In genomic region chr5:87400305-87400899, GRCh38 we compare ENCODE assay signal across 8 cellular contexts. TPM values are rescaled to one million over a fixed set of nuclear protein-coding genes. Genes with fewer than 3 reads are reported as not detected.
DNase-seq lines count a peak whose midpoint lies in the region; ATAC-seq, FAIRE-seq and TF ChIP-seq lines count a peak whose summit lies in the region.

No MANE protein-coding gene starts in this region.

- peaks cover 77% of the 10 kb centered on the region for H3K36me3 ChIP-seq in neutrophil

- no peaks in the 10 kb centered on the region for H3K9me3 Mint-ChIP-seq in Calu3 (ENCODE audit: low read depth, unreplicated experiment)

- H3K27me3 Mint-ChIP-seq in Calu3 (ENCODE audit: unreplicated experiment), result no peaks in the 10 kb centered on the region

- H3K27ac ChIP-seq in neutrophil, result peak overlapping the region; percentile 62

- TF ChIP-seq CTCF in Calu3 (IDR thresholded peaks at IDR 0.05; ENCODE audit: unreplicated experiment) (peak; percentile 55), epithelial cell of esophagus (IDR thresholded peaks at IDR 0.05; ENCODE audit: insufficient read depth, low read depth, low read length, missing control alignments) (peak; percentile 37), neutrophil (IDR thresholded peaks at IDR 0.05) (peak; percentile 43)

- ATAC-seq in GM19372 (IDR thresholded peaks at IDR 0.05; ENCODE audit: low read depth, unreplicated experiment) (peak; percentile 63), HG03439 (IDR thresholded peaks at IDR 0.05; ENCODE audit: unreplicated experiment) (peak; percentile 72)

- peaks cover 75% of the 10 kb centered on the region for H3K36me3 Mint-ChIP-seq in Calu3 (ENCODE audit: insufficient read depth, unreplicated experiment)

- no peaks in the 10 kb centered on the region for H3K9me3 ChIP-seq in neutrophil

- no peaks in the 10 kb centered on the region for H3K27me3 ChIP-seq in neutrophil

- peaks cover 12 to 18% of the 10 kb centered on the region in 2 experiments for H3K4me1 ChIP-seq in neutrophil (ENCODE audit: control insufficient read depth in 1 of 2, insufficient read depth in 1 of 2, low read depth in 1 of 2, low read length in 1 of 2)

- H3K4me1 Mint-ChIP-seq in Calu3 (ENCODE audit: low read depth, unreplicated experiment), result peaks cover 15% of the 10 kb centered on the region

- intact Hi-C loops in Calu3 (cut with micrococcal nuclease; ENCODE audit: unreplicated experiment), result loop anchor here (2.0 to 5.0 kb wide), 4 partner anchors 330 to 518 kb away; no protein-coding TSS in a partner anchor

- H3K27ac Mint-ChIP-seq in Calu3 (ENCODE audit: unreplicated experiment), result no peak overlapping the region

- no peak overlapping the region for H3K4me3 Mint-ChIP-seq in Calu3 (ENCODE audit: low read depth, unreplicated experiment)

- FAIRE-seq in RCC 7860 (lab: Jason Lieb, UNC), result peak; percentile 35

- no TSS peak for BruUV-seq in Calu3 (replicated peaks; lab: Mats Ljungman, UMichigan)

- no peak overlapping the region for H3K4me3 ChIP-seq in epithelial cell of esophagus (ENCODE audit: low read length)
- no peak overlapping the region for H3K4me3 ChIP-seq in neutrophil (ENCODE audit: low read depth in 1 of 2, low read length in 1 of 2)

- CTCF ChIA-PET in Calu3 (lab: Charles Lee), result interaction anchor here (0.5 to 1.2 kb wide), 8 partner anchors 13 to 1413 kb away, joined by 3 to 12 read pairs (median 4); partner anchors contain the start of gene CCNH

- DNase-seq in Calu3, result no peak
- peak; percentile 35 for DNase-seq in RCC 7860 (ENCODE audit: low spot score)
- peak; percentile 40 for DNase-seq in epithelial cell of esophagus (ENCODE audit: low read depth)
- no peak for DNase-seq in activated CD4-positive, alpha-beta T cell treated with anti-CD3 and anti-CD28 coated beads, Interleukin-2, amount 50 U/mL, for 4 hours
- DNase-seq in stimulated activated CD4-positive, alpha-beta T cell treated with anti-CD3 and anti-CD28 coated beads, Interleukin-2, amount 100 ng/mL, for 48 hours, result no peak

RNA-seq across cellular contexts. Expression of gene CCNH, which starts 12.3 kb away (rescaled TPM):
- 48.2 and 50.1 TPM in 2 replicates for total RNA-seq in Calu3 (2022)

Comparison
In these comparisons a context has a peak if more than half of its experiments do, and no peak if none do; other contexts are left out.
1. DNase-seq: peak in RCC 7860 (single experiment) and epithelial cell of esophagus (single experiment); none in Calu3 (single experiment), activated CD4-positive, alpha-beta T cell treated with anti-CD3 and anti-CD28 coated beads, Interleukin-2, amount 50 U/mL, for 4 hours (0 of 2) and stimulated activated CD4-positive, alpha-beta T cell treated with anti-CD3 and anti-CD28 coated beads, Interleukin-2, amount 100 ng/mL, for 48 hours (0 of 2).
2. Peak in every context shown above with its lines, with median percentiles within 50 percentile points of each other: CTCF ChIP-seq.